Comparison of ENCODE assay signal across 1 cellular context in the genomic region with DNA sequence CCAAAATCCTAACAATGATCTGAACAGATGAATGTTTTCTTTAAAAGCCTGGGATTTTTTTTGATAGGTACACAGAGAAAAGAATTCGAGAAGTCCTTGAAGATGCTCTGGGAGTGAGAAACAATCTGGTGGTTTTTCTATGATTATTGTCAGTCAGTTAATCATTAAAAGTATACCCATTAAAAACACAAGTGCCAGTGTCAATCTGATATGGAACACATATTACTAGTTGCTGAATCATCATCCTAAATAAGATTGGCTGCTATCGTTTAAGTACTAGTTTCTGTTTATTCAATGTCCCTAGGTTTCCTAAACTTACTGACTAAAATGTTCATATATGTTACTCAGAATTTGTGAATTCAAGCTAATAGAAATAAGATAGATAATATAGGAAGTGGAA.
TF ChIP-seq lines count a peak whose summit lies in the region.

No MANE protein-coding gene starts in this region.

TF ChIP-seq in K562, 482 proteins besides CTCF, POLR2A, EP300 and RAD21:
- TF ChIP-seq, protein P1, sequence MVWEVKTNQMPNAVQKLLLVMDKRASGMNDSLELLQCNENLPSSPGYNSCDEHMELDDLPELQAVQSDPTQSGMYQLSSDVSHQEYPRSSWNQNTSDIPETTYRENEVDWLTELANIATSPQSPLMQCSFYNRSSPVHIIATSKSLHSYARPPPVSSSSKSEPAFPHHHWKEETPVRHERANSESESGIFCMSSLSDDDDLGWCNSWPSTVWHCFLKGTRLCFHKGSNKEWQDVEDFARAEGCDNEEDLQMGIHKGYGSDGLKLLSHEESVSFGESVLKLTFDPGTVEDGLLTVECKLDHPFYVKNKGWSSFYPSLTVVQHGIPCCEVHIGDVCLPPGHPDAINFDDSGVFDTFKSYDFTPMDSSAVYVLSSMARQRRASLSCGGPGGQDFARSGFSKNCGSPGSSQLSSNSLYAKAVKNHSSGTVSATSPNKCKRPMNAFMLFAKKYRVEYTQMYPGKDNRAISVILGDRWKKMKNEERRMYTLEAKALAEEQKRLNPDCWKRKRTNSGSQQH (CRISPR knock-in tag; IDR thresholded peaks at IDR 0.05): no peak
- TF ChIP-seq NFE2 (IDR thresholded peaks at IDR 0.05; ENCODE audit: low read depth) (peak; percentile 30; the same call in 1 of the 2 replicates), MAFG (tag; conservative IDR thresholded peaks at IDR 0.05) (peak; percentile 53), C11orf30 (IDR thresholded peaks at IDR 0.05; ENCODE audit: low read depth) (peak; percentile 48; the same call in 1 of the 2 replicates), TAF7 (tag; IDR thresholded peaks at IDR 0.05) (no peak), ZNF316 (IDR thresholded peaks at IDR 0.05) (peak; percentile 61)
